10 cellular contexts compared by ENCODE assay signal in the genomic region with DNA sequence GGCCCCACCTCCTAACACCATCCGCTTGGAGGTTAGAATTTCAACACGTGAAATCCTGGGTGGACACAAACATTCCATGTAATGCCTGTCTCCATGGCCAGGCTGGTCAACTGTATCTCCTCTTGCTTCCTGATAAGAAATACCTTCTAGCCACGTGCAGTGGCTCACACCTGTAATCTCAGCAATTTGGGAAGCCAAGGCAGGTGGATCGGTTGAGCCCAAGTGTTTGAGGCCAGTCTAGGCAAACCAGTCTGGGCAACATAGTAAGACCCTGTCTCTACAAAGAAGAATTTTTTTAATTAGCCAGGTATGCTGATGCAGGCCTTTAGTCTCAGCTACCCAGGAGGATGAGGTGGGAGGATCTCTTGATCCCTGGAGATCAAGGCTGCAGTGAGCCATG.
"Had no signal": no experiment of that assay in that cellular context is flagged by ENCODE, and none has a peak within 500 bp of the region (broad histone marks: within the 10 kb centered on the region; RNA-seq: fewer than 3 reads in every experiment).

No MANE protein-coding gene starts in this region.

- H3K4me1 ChIP-seq: HAP-1 had no signal

- DNase-seq: GM23248, GOT3, H7, H9, HCEC 1CT, HFFc6 had no signal

- H3K4me2 ChIP-seq: GM23338 had no signal

- H3K9ac ChIP-seq: GM23248 had no signal

- H2AFZ ChIP-seq: GM23248, GM23338 had no signal

- H3K9me3 ChIP-seq: HAP-1 had no signal

- H3K4me3 ChIP-seq: GM23248, GM23338, HAP-1 had no signal

- FAIRE-seq: H54 had no signal

- H3K36me3 ChIP-seq: HAP-1 had no signal

- ATAC-seq: GM23338, HCT116 had no signal

- H3K27ac ChIP-seq: GM23248 had no signal
